Comparison of ENCODE assay signal across 9 cellular contexts in the genomic region with DNA sequence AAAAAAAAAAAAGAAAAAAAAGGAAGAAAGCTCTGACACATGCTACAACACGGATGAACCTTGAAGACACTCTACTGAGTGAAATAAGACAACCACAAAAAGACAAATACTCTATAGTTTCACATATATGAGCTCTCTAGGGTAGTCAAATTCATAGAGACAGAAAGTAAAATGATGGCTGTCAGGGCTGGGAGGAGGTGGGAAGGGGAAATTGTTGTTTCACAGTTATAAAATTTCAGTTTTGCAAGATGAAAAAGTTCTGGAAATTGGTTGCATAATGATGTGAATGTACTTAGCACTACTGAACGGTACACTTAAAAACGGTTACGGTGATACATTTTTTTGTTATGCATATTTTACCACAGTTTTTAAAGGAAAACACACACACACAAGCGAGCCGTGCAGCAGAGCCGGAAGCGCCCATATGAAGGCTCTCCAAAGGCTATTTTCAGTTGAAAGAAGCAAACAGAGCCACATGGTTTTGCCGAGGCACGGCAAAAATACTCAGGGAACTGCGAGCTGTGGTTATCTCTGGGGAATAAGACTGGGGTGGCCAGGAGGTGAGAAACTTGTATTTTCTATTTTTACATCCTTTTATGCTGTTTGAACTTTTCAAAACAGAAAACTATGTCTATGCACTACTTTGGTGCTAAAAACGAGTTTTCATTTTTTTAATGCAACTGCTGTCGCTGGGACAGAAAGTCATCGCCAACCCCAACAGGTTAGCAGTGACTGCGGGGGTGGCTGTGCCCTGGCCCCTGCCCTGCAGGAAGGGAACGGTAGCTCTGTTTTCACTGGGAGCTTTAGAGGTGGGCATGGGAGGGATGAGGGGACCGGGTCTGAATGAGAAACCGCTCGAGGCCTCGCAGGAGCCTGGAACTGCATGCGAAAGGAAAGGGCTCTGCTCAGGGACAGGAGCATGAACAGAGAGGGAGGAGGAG.
DNase-seq lines count a peak whose midpoint lies in the region; ATAC-seq and TF ChIP-seq lines count a peak whose summit lies in the region.
"Had no signal": no experiment of that assay in that cellular context is flagged by ENCODE, and none has a peak within 500 bp of the region (broad histone marks: within the 10 kb centered on the region; RNA-seq: fewer than 3 reads in every experiment).

No MANE protein-coding gene starts in this region.

- H3K36me3 ChIP-seq in BE2C, result no peaks in the 10 kb centered on the region
- H3K36me3 ChIP-seq in PC-9 (ENCODE audit: low read depth), result no peaks in the 10 kb centered on the region
- H3K36me3 ChIP-seq: cardiac muscle cell had no signal

- no peak overlapping the region for H3K27ac ChIP-seq in PC-9
- H3K27ac ChIP-seq: cardiac muscle cell had no signal

- intact Hi-C loops in PC-9 (cut with micrococcal nuclease; ENCODE audit: unreplicated experiment), result no loop called here

- H3K4me3 ChIP-seq in BE2C (ENCODE audit: low read depth, low read length) (no peak overlapping the region), PC-9 (no peak overlapping the region)
- H3K4me3 ChIP-seq: cardiac muscle cell had no signal

- H4K20me1 ChIP-seq in PC-9 (ENCODE audit: insufficient read depth), result no peaks in the 10 kb centered on the region

- H2AFZ ChIP-seq in PC-9, result no peak overlapping the region

- H3K27me3 ChIP-seq in BE2C (no peaks in the 10 kb centered on the region), PC-9 (ENCODE audit: insufficient read depth, low read depth) (no peaks in the 10 kb centered on the region)
- H3K27me3 ChIP-seq: cardiac muscle cell had no signal

- CTCF ChIA-PET in PC-9 (lab: Charles Lee), result no interaction called here

- POLR2A ChIA-PET in PC-9 (lab: Charles Lee; ENCODE audit: unreplicated experiment), result no interaction called here

- no TSS peak for BruUV-seq in PC-9 (replicated peaks; lab: Mats Ljungman, UMichigan)

- H3K79me2 ChIP-seq in PC-9 (ENCODE audit: low read depth), result no peaks in the 10 kb centered on the region

- H3K4me1 ChIP-seq in BE2C (peaks cover 12% of the 10 kb centered on the region), PC-9 (replicated peaks; ENCODE audit: insufficient read depth) (no peaks in the 10 kb centered on the region)

- peak; percentile 56 for DNase-seq in GM13976 (ENCODE audit: low spot score)
- peak; percentile 50 for DNase-seq in inferior parietal cortex (ENCODE audit: extremely low spot score)
- no peak for DNase-seq in stimulated activated CD4-positive, alpha-beta T cell treated with anti-CD3 and anti-CD28 coated beads, Interleukin-2, amount 100 ng/mL, for 48 hours
- no peak for DNase-seq in cerebellar cortex (ENCODE audit: low spot score)
- DNase-seq in BE2C, result no peak
- no peak for DNase-seq in PC-9

- no peak for TF ChIP-seq CTCF in GM13976 (IDR thresholded peaks at IDR 0.05; ENCODE audit: borderline replicate concordance, control extremely low read depth, extremely low read depth, insufficient read depth, missing control alignments)
- TF ChIP-seq CTCF in BE2C (IDR thresholded peaks at IDR 0.05; ENCODE audit: low read depth, low read length), result no peak
- no peak for TF ChIP-seq CTCF in PC-9 (conservative IDR thresholded peaks at IDR 0.05)

- ATAC-seq in GM21576 (IDR thresholded peaks at IDR 0.05; ENCODE audit: unreplicated experiment) (peak; percentile 71), HG03565 (IDR thresholded peaks at IDR 0.05; ENCODE audit: unreplicated experiment) (peak; percentile 72)

- H3K9me2 ChIP-seq in PC-9 (ENCODE audit: insufficient read depth), result no peaks in the 10 kb centered on the region

- no peaks in the 10 kb centered on the region for H3F3A ChIP-seq in PC-9 (ENCODE audit: insufficient read depth, low read depth)

- in situ Hi-C loops in GM13976 (cut with MboI; ENCODE audit: low sequenced_read_pairs, unreplicated experiment), result no loop called here

- H3K9me3 ChIP-seq in BE2C (no peaks in the 10 kb centered on the region), PC-9 (ENCODE audit: insufficient read depth, low read depth) (no peaks in the 10 kb centered on the region)

- H3K4me2 ChIP-seq in PC-9, result no peak overlapping the region

Comparison
In these comparisons a context has a peak if more than half of its experiments do, and no peak if none do; other contexts are left out.
1. DNase-seq: peak in GM13976 (single experiment) and inferior parietal cortex (single experiment); none in stimulated activated CD4-positive, alpha-beta T cell treated with anti-CD3 and anti-CD28 coated beads, Interleukin-2, amount 100 ng/mL, for 48 hours (0 of 2), cerebellar cortex (single experiment), BE2C (single experiment) and PC-9 (0 of 2).